10 cellular contexts compared by ENCODE assay signal in genomic region chr2:232876978-232877441, GRCh38. TPM values are rescaled to one million over a fixed set of nuclear protein-coding genes. Genes with fewer than 3 reads are reported as not detected.
A peak's percentile ranks its signal among the peaks of the same experiment; 100 is the strongest.
DNase-seq lines count a peak whose midpoint lies in the region; ATAC-seq, FAIRE-seq and TF ChIP-seq lines count a peak whose summit lies in the region.
"Had no signal": no experiment of that assay in that cellular context is flagged by ENCODE, and none has a peak within 500 bp of the region (broad histone marks: within the 10 kb centered on the region; RNA-seq: fewer than 3 reads in every experiment).

No MANE protein-coding gene starts in this region.

- TF ChIP-seq CTCF in A549 (IDR thresholded peaks at IDR 0.05) (no peak), colonic mucosa (IDR thresholded peaks at IDR 0.05) (no peak), HFFc6 (IDR thresholded peaks at IDR 0.05) (no peak)

- H3K27ac Mint-ChIP-seq in HFFc6, result no peak overlapping the region

- FAIRE-seq in A549 (lab: Jason Lieb, UNC), result no peak

- POLR2A ChIA-PET in A549 (lab: Yijun Ruan, JAX), result no interaction called here

- peak overlapping the region; percentile 96 for H3K4me2 ChIP-seq in A549
- H3K4me2 ChIP-seq: SK-N-SH had no signal

- H3K27me3 ChIP-seq in colonic mucosa (peaks cover 6% of the 10 kb centered on the region), mucosa of stomach (ENCODE audit: control insufficient read depth, insufficient read depth, low read length) (peaks cover 8% of the 10 kb centered on the region), SJCRH30 (no peaks in the 10 kb centered on the region)

- H3K36me3 ChIP-seq in colonic mucosa (no peaks in the 10 kb centered on the region), mucosa of stomach (ENCODE audit: control insufficient read depth, insufficient read depth, low read length) (no peaks in the 10 kb centered on the region), SJCRH30 (no peaks in the 10 kb centered on the region)

- H3K4me3 Mint-ChIP-seq in HFFc6, result no peak overlapping the region

- H3K4me3 ChIP-seq in A549 (peak overlapping the region; percentile 81), colonic mucosa (peak overlapping the region; percentile 50), mucosa of stomach (ENCODE audit: low read length) (no peak overlapping the region), SJCRH30 (no peak overlapping the region)

- TF ChIP-seq POLR2A in A549 (IDR thresholded peaks at IDR 0.05; ENCODE audit: low read length), result no peak

- WGBS in A549 (ENCODE audit: missing lambda C conversion rate), result 0% methylated on average over 5 of the region's 21 CpGs

- no peaks in the 10 kb centered on the region for H3K9me3 Mint-ChIP-seq in HFFc6

- H3K36me3 Mint-ChIP-seq in HFFc6 (ENCODE audit: low read depth), result no peaks in the 10 kb centered on the region

- H3K4me1 Mint-ChIP-seq in HFFc6 (ENCODE audit: low read depth), result no peaks in the 10 kb centered on the region

- intact Hi-C loops in colonic mucosa (cut with DNase I), result no loop called here

- CTCF ChIA-PET in A549 (lab: Yijun Ruan, JAX), result interaction anchor here (0.9 to 1.1 kb wide), 3 partner anchors 10 to 177 kb away, joined by 3 to 6 read pairs (median 3); no protein-coding TSS in a partner anchor

- H3K4me1 ChIP-seq in A549 (peaks cover 55% of the 10 kb centered on the region), colonic mucosa (peaks cover 13% of the 10 kb centered on the region), mucosa of stomach (ENCODE audit: control insufficient read depth, insufficient read depth, low read length) (peaks cover 27% of the 10 kb centered on the region), SJCRH30 (no peaks in the 10 kb centered on the region; the same call in 1 of the 2 replicates)

- ATAC-seq in A549 (peak; percentile 5 to 30; a peak in 4 of 6 replicates), HG02885 (IDR thresholded peaks at IDR 0.05; ENCODE audit: poor library complexity, unreplicated experiment) (peak; percentile 8)

- DNase-seq in A549 (ENCODE audit: low read depth in 1 of 2, low spot score in 1 of 2) (no peak), colonic mucosa (no peak), HFFc6 (no peak), ecto neural progenitor cell (ENCODE audit: low spot score) (no peak), SJCRH30 (no peak), NCI-H226 (no peak)
- DNase-seq: amniotic stem cell had no signal

- TF ChIP-seq RAD21 in A549 (conservative IDR thresholded peaks at IDR 0.05 in 1 of 2, IDR thresholded peaks at IDR 0.05 in 1 of 2), result no peak

- H3K9me3 ChIP-seq in A549 (no peaks in the 10 kb centered on the region), colonic mucosa (no peaks in the 10 kb centered on the region), mucosa of stomach (ENCODE audit: control insufficient read depth, low read length) (no peaks in the 10 kb centered on the region), SJCRH30 (replicated peaks) (no peaks in the 10 kb centered on the region)
- H3K9me3 ChIP-seq: SK-N-SH had no signal

- no peak for TF ChIP-seq EP300 in A549 (IDR thresholded peaks at IDR 0.05)

- H3K27ac ChIP-seq in A549 (peak overlapping the region; percentile 93 to 97), colonic mucosa (peak overlapping the region; percentile 95), SJCRH30 (no peak overlapping the region)

- H3K27me3 Mint-ChIP-seq in HFFc6 (ENCODE audit: insufficient read depth), result peaks cover 8% of the 10 kb centered on the region

- peak overlapping the region; percentile 72 to 76 for H3K9ac ChIP-seq in colonic mucosa (ENCODE audit: low read depth in 2 of 2, low read length in 2 of 2)
- peak overlapping the region; percentile 22 for H3K9ac ChIP-seq in mucosa of stomach (ENCODE audit: low read length)
- H3K9ac ChIP-seq: SK-N-SH had no signal

TF ChIP-seq in A549, 52 proteins besides CTCF, POLR2A, EP300 and RAD21:
- no peak for TF ChIP-seq RNF2 (IDR thresholded peaks at IDR 0.05; ENCODE audit: borderline replicate concordance, low read depth)
- no peak for TF ChIP-seq JUN (IDR thresholded peaks at IDR 0.05)
- TF ChIP-seq PHF8 (IDR thresholded peaks at IDR 0.05; ENCODE audit: borderline replicate concordance, low read depth), result no peak
- TF ChIP-seq E2F6 (IDR thresholded peaks at IDR 0.05; ENCODE audit: borderline replicate concordance, low read depth), result no peak
- no peak for TF ChIP-seq POLR2AphosphoS2 (conservative IDR thresholded peaks at IDR 0.05; ENCODE audit: low read length)
- TF ChIP-seq HOXB5 (CRISPR knock-in tag; IDR thresholded peaks at IDR 0.05), result no peak
- no peak for TF ChIP-seq MAFK (IDR thresholded peaks at IDR 0.05; ENCODE audit: partially characterized antibody)
- TF ChIP-seq ESRRA (IDR thresholded peaks at IDR 0.05; ENCODE audit: borderline replicate concordance, low read length), result no peak
- TF ChIP-seq ZSCAN20 (CRISPR knock-in tag; IDR thresholded peaks at IDR 0.05), result no peak
- no peak for TF ChIP-seq HOXB13 (CRISPR knock-in tag; IDR thresholded peaks at IDR 0.05; ENCODE audit: low read depth)
- no peak for TF ChIP-seq KDM1A (IDR thresholded peaks at IDR 0.05; ENCODE audit: low read depth)
- no peak for TF ChIP-seq NR3C1 (IDR thresholded peaks at IDR 0.05)
- TF ChIP-seq EHMT2 (IDR thresholded peaks at IDR 0.05; ENCODE audit: low read depth), result no peak
- TF ChIP-seq CEBPB (IDR thresholded peaks at IDR 0.05), result no peak
- no peak for TF ChIP-seq HMGXB4 (CRISPR knock-in tag; IDR thresholded peaks at IDR 0.05; ENCODE audit: borderline replicate concordance)
- TF ChIP-seq NFE2L2 (conservative IDR thresholded peaks at IDR 0.05; ENCODE audit: low read length), result no peak
- no peak for TF ChIP-seq PBX3 (IDR thresholded peaks at IDR 0.05)

RNA-seq across cellular contexts. Expression of gene SNORC, which starts 6.9 kb away (rescaled TPM):
- polyA plus RNA-seq in A549 (2011; rRNA removed) (8.5 and 9.1 TPM in 2 replicates), A549 (2017; fragmentation: RNase III; extraction: RNeasy Plus Mini Kit Qiagen cat#74134 plus additional on column Dnase treatment) (7.0 to 8.4 TPM (median 7.2 TPM) in 3 replicates)
- 5.2 and 7.8 TPM in 2 replicates for polyA plus RNA-seq in A549 (2012; cell fraction: cytosol; rRNA removed)
- polyA plus RNA-seq in A549 (2012; cell fraction: nucleus; rRNA removed), result 14.1 and 16.3 TPM in 2 replicates
- polyA minus RNA-seq in A549 (2011; rRNA and poly(A)+ RNA removed), result 7.2 and 8.8 TPM in 2 replicates
- 10 to 100 TPM; 39.6 to 67.5 TPM for total RNA-seq in colonic mucosa
- total RNA-seq in HFFc6 (2021; fragmentation: NEBNext Ultra II Directional; extraction: Animal tissue kit (Norgen Biotek cat#: 25700)), result 1 to 10 TPM in 1 of 6 experiments, under 1 TPM in 5; 0.55 to 1.2 (median 0.67) TPM
- 0.33 and 0.75 TPM in 2 replicates for total RNA-seq in SJCRH30 (2014; rRNA removed; shearing (Covaris generic))

Comparison
In these comparisons a context has a peak if more than half of its experiments do, and no peak if none do; other contexts are left out.
1. H3K4me3 ChIP-seq: peak in A549 (single experiment) and colonic mucosa (single experiment); none in mucosa of stomach (single experiment) and SJCRH30 (single experiment).
2. RNA of gene SNORC, which starts 6.9 kb away (total RNA-seq): 39.6 to 67.5 TPM in colonic mucosa; 0.33 to 0.75 TPM in SJCRH30 and 0.55 to 1.2 TPM in HFFc6; every median in the first group is over 10 times any median in the second.